ENCODE assay signal across 8 cellular contexts in the genomic region with DNA sequence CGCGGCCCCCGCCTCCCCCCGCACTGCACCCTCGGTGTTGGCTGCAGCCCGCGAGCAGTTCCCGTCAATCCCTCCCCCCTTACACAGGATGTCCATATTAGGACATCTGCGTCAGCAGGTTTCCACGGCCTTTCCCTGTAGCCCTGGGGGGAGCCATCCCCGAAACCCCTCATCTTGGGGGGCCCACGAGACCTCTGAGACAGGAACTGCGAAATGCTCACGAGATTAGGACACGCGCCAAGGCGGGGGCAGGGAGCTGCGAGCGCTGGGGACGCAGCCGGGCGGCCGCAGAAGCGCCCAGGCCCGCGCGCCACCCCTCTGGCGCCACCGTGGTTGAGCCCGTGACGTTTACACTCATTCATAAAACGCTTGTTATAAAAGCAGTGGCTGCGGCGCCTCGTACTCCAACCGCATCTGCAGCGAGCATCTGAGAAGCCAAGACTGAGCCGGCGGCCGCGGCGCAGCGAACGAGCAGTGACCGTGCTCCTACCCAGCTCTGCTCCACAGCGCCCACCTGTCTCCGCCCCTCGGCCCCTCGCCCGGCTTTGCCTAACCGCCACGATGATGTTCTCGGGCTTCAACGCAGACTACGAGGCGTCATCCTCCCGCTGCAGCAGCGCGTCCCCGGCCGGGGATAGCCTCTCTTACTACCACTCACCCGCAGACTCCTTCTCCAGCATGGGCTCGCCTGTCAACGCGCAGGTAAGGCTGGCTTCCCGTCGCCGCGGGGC. TPM values are rescaled to one million over a fixed set of nuclear protein-coding genes. Genes with fewer than 3 reads are reported as not detected.
A peak's percentile ranks its signal among the peaks of the same experiment; 100 is the strongest.
DNase-seq lines count a peak whose midpoint lies in the region; ATAC-seq and TF ChIP-seq lines count a peak whose summit lies in the region.

A gene (plus strand): TSS at position 407 of the 731 bp plus-strand sequence. CDS start 155 bp downstream, at position 562.

- POLR2A ChIA-PET in AG04449 (lab: Yijun Ruan, JAX), result interaction anchor here (0.7 to 1.7 kb wide), 13 partner anchors 9 to 150 kb away, joined by 3 to 8 read pairs (median 5); no protein-coding TSS in a partner anchor

- H3K27ac ChIP-seq in VCaP (peak within 1 kb of the TSS; percentile 75), breast epithelium (peak within 1 kb of the TSS; percentile 100), skeletal muscle tissue (ENCODE audit: low read depth, low read length) (peak within 1 kb of the TSS; percentile 100)

- H3K9me3 ChIP-seq in breast epithelium (no peaks in the 10 kb centered on the region), skeletal muscle tissue (ENCODE audit: control insufficient read depth in 3 of 3, low read length in 3 of 3) (no peaks in the 10 kb centered on the region)

- H3K4me3 ChIP-seq in AG04449 (ENCODE audit: low read depth, low read length) (peak within 1 kb of the TSS; percentile 95), breast epithelium (peak within 1 kb of the TSS; percentile 87 to 93 (median 88)), skeletal muscle tissue (ENCODE audit: low read length in 3 of 3) (peak within 1 kb of the TSS; percentile 85 to 99 (median 95))

- ATAC-seq in GM18907 (IDR thresholded peaks at IDR 0.05; ENCODE audit: unreplicated experiment) (peak; percentile 82), HG03135 (IDR thresholded peaks at IDR 0.05; ENCODE audit: unreplicated experiment) (peak; percentile 78)

- peaks cover 0 to 3% of the 10 kb centered on the region in 2 donors for H3K4me1 ChIP-seq in breast epithelium
- peaks cover 33 to 57% (median 45%) of the 10 kb centered on the region in 3 donors for H3K4me1 ChIP-seq in skeletal muscle tissue (ENCODE audit: control insufficient read depth in 3 of 3, insufficient read depth in 3 of 3, low read length in 3 of 3)

- H3K27me3 ChIP-seq in breast epithelium (no peaks in the 10 kb centered on the region), skeletal muscle tissue (ENCODE audit: control insufficient read depth in 3 of 3, insufficient read depth in 3 of 3, low read length in 3 of 3) (no peaks in the 10 kb centered on the region)

- CTCF ChIA-PET in AG04449 (lab: Yijun Ruan, JAX), result no interaction called here

- TF ChIP-seq CTCF in AG04449 (IDR thresholded peaks at IDR 0.05; ENCODE audit: insufficient read depth, low read length, missing control alignments) (no peak), VCaP (conservative IDR thresholded peaks at IDR 0.05) (no peak), breast epithelium (IDR thresholded peaks at IDR 0.05) (peak; percentile 31 to 53 (median 31))

- peak; percentile 100 for TF ChIP-seq POLR2A in breast epithelium (IDR thresholded peaks at IDR 0.05)

- intact Hi-C loops in breast epithelium (cut with DNase I; ENCODE audit: low total_unique reads), result no loop called here

- peak within 1 kb of the TSS; percentile 97 to 98 (median 98) for H3K9ac ChIP-seq in skeletal muscle tissue (ENCODE audit: low read depth in 1 of 3, low read length in 3 of 3)

- H3K36me3 ChIP-seq in breast epithelium, result no peaks in the 10 kb centered on the region
- peaks cover 18 to 25% (median 22%) of the 10 kb centered on the region in 3 donors for H3K36me3 ChIP-seq in skeletal muscle tissue (ENCODE audit: control insufficient read depth in 3 of 3, insufficient read depth in 3 of 3, low read length in 3 of 3)

- DNase-seq in AG04449 (ENCODE audit: low read depth, low spot score) (no peak), NCI-H2196 treated with DMSO at 0.1 percent for 48 hours (lab: John Stamatoyannopoulos, UW; ENCODE audit: unreplicated experiment) (peak; percentile 91), breast epithelium (ENCODE audit: low spot score in 2 of 2) (peak; percentile 92 to 94), iPS-NIHi11 (ENCODE audit: low spot score) (peak; percentile 95)

RNA-seq across cellular contexts. Expression of the gene that starts here (rescaled TPM):
- total RNA-seq in breast epithelium (100 to 1,000 TPM; 398 to 629 (median 549) TPM), skeletal muscle tissue (134 TPM)

Comparison
In these comparisons a context has a peak if more than half of its experiments do, and no peak if none do; other contexts are left out.
1. CTCF ChIP-seq: peak in breast epithelium (3 of 3); none in AG04449 (single experiment) and VCaP (single experiment).
2. Peak in every context shown above with its lines, with median percentiles within 50 percentile points of each other: H3K4me3 ChIP-seq and H3K27ac ChIP-seq.